Comparison of ENCODE assay signal across 8 cellular contexts in genomic region chrX:135331525-135331924, GRCh38. TPM values are rescaled to one million over a fixed set of nuclear protein-coding genes. Genes with fewer than 3 reads are reported as not detected.
"Had no signal": no experiment of that assay in that cellular context is flagged by ENCODE, and none has a peak within 500 bp of the region (broad histone marks: within the 10 kb centered on the region; RNA-seq: fewer than 3 reads in every experiment).

No MANE protein-coding gene starts in this region.

- DNase-seq: GOT3, HCEC 1CT, IMR-90, KG1 had no signal

- H3K4me3 ChIP-seq: K562 had no signal

- ATAC-seq: K562 had no signal

- FAIRE-seq: H54, HTR-8/SVneo, K562 had no signal

RNA-seq across cellular contexts. Expression of gene ETDC, which starts 22.2 kb away (rescaled TPM):
- total RNA-seq: HT-29, IMR-90, K562 had no signal
- polyA plus RNA-seq: IMR-90, K562 had no signal
